In the genomic region with DNA sequence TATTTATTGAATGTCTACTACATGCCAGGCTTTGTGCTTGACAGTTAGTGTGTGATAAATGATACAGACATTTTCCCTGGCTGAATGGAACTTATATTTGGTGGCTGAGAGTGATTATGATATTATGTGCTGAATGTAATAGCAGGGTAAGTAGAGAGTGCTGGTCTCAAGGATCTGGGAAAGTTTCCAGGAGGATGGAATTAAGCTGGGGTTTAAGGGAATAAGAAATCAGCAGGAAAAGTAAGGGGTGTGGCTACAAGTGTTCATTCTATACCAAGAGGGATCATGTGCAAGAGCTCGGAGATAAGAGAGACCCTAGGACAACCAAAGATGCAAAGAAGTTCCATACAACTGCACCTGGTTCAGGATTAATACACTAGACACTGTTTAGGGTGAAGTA, we compare ENCODE assay signal across 17 cellular contexts.
A peak's percentile ranks its signal among the peaks of the same experiment; 100 is the strongest.
DNase-seq lines count a peak whose midpoint lies in the region; ATAC-seq, FAIRE-seq and TF ChIP-seq lines count a peak whose summit lies in the region.
"Had no signal": no experiment of that assay in that cellular context is flagged by ENCODE, and none has a peak within 500 bp of the region (broad histone marks: within the 10 kb centered on the region; RNA-seq: fewer than 3 reads in every experiment).

No MANE protein-coding gene starts in this region.

- no peak overlapping the region for H3K4me3 ChIP-seq in retinal pigment epithelial cell (ENCODE audit: low read length)
- H3K4me3 ChIP-seq: A549, GM23248, HAP-1 had no signal

- ATAC-seq in HG03039 (IDR thresholded peaks at IDR 0.05; ENCODE audit: unreplicated experiment) = no peak
- ATAC-seq: A549 had no signal

- TF ChIP-seq CTCF in D721Med (IDR thresholded peaks at IDR 0.05; ENCODE audit: insufficient read depth, missing control alignments) = no peak
- no peak for TF ChIP-seq CTCF in retinal pigment epithelial cell (conservative IDR thresholded peaks at IDR 0.05; ENCODE audit: low read depth, low read length)

- FAIRE-seq in D721Med (lab: Jason Lieb, UNC) = peak; percentile 74
- FAIRE-seq: A549, GM12892, GM18507 had no signal

- DNase-seq in DMS 273 (lab: John Stamatoyannopoulos, UW; ENCODE audit: unreplicated experiment) (peak; percentile 3), DMS 273 treated with DMSO at 0.1 percent for 48 hours (lab: John Stamatoyannopoulos, UW) (no peak), D721Med (ENCODE audit: insufficient read length, low spot score) (no peak), NCI-H524 treated with DMSO at 0.1 percent for 48 hours (lab: John Stamatoyannopoulos, UW) (peak; percentile 33), retinal pigment epithelial cell (ENCODE audit: low read depth) (peak; percentile 86), NCI-H748 (lab: John Stamatoyannopoulos, UW; ENCODE audit: unreplicated experiment) (no peak)
- DNase-seq: AML-193; CD4-positive, alpha-beta memory T cell; DMS153; DMS79; GDM1; GM23248 had no signal

Comparison
In these comparisons a context has a peak if more than half of its experiments do, and no peak if none do; other contexts are left out.
1. DNase-seq: peak in DMS 273 (single experiment), NCI-H524 treated with DMSO at 0.1 percent for 48 hours (single experiment) and retinal pigment epithelial cell (single experiment); none in DMS 273 treated with DMSO at 0.1 percent for 48 hours (single experiment), D721Med (single experiment) and NCI-H748 (single experiment).